In genomic region chr11:129814244-129814992, GRCh38 we compare ENCODE assay signal across 10 cellular contexts. TPM values are rescaled to one million over a fixed set of nuclear protein-coding genes. Genes with fewer than 3 reads are reported as not detected.
DNase-seq lines count a peak whose midpoint lies in the region; ATAC-seq and TF ChIP-seq lines count a peak whose summit lies in the region.
"Had no signal": no experiment of that assay in that cellular context is flagged by ENCODE, and none has a peak within 500 bp of the region (broad histone marks: within the 10 kb centered on the region; RNA-seq: fewer than 3 reads in every experiment).

No MANE protein-coding gene starts in this region.

- H3K9me3 ChIP-seq in A673 (ENCODE audit: low read depth, low read length, poor library complexity, severe bottlenecking) (no peaks in the 10 kb centered on the region), prostate gland (no peaks in the 10 kb centered on the region)

- WGBS in prostate gland, result 93% methylated on average over 24 of the region's 24 CpGs

- H3K27ac ChIP-seq in A673 (ENCODE audit: low read depth, low read length, poor library complexity, severe bottlenecking), result no peak overlapping the region
- H3K27ac ChIP-seq in prostate gland, result no peak overlapping the region

- CTCF ChIA-PET in A673 (lab: Charles Lee), result no interaction called here

- H3K27ac Mint-ChIP-seq in T-helper 2 cell treated with Interferon-gamma antibody and Interleukin-4, amounts not matched to agents 5 μg/mL and 100 μg/mL, for 36 hours, result peak overlapping the region; percentile 76
- H3K27ac Mint-ChIP-seq: B cell had no signal

- H3K4me1 ChIP-seq in A673 (ENCODE audit: insufficient read depth, low read length, poor library complexity, severe bottlenecking) (no peaks in the 10 kb centered on the region), prostate gland (replicated peaks) (no peaks in the 10 kb centered on the region)

- DNase-seq in A673 (ENCODE audit: low spot score) (peak; percentile 33), putamen (ENCODE audit: low spot score) (no peak), prostate gland (ENCODE audit: low spot score) (no peak)
- peak; percentile 48 for DNase-seq in T-helper 2 cell treated with Interferon-gamma antibody and Interleukin-4, amounts not matched to agents 5 μg/mL and 100 μg/mL, for 36 hours (ENCODE audit: low spot score)
- DNase-seq in activated T-helper 1 cell treated with anti-CD3 and anti-CD28 coated beads, Interleukin-2, amount 50 U/mL, for 16 hours (ENCODE audit: low read depth in 1 of 2, low spot score in 1 of 2), result peak; percentile 42 to 62
- DNase-seq in stimulated activated CD4-positive, alpha-beta T cell treated with anti-CD3 and anti-CD28 coated beads, Interleukin-15, amount 100 ng/mL, for 1 hour (ENCODE audit: low read depth in 1 of 2, low spot score in 1 of 2), result peak; percentile 58 to 64
- DNase-seq: H7 had no signal

- intact Hi-C loops in A673 (cut with micrococcal nuclease; ENCODE audit: unreplicated experiment) (no loop called here), prostate gland (cut with DNase I) (no loop called here)

- TF ChIP-seq CTCF in A673 (conservative IDR thresholded peaks at IDR 0.05; ENCODE audit: low read depth, low read length) (no peak), prostate gland (IDR thresholded peaks at IDR 0.05) (no peak)

- H3K36me3 ChIP-seq in A673 (ENCODE audit: insufficient read depth, low read length, poor library complexity, severe bottlenecking) (no peaks in the 10 kb centered on the region), prostate gland (no peaks in the 10 kb centered on the region)

- peaks cover 5% of the 10 kb centered on the region for H3K36me3 Mint-ChIP-seq in T-helper 2 cell treated with Interferon-gamma antibody and Interleukin-4, amounts not matched to agents 5 μg/mL and 100 μg/mL, for 36 hours (ENCODE audit: low read depth)

- H3K27me3 ChIP-seq in A673 (replicated peaks; ENCODE audit: insufficient read depth, low read depth, low read length, poor library complexity) (peaks cover 28% of the 10 kb centered on the region), prostate gland (replicated peaks; ENCODE audit: insufficient read depth) (no peaks in the 10 kb centered on the region)

- peaks cover 22% of the 10 kb centered on the region for H3K4me1 Mint-ChIP-seq in T-helper 2 cell treated with Interferon-gamma antibody and Interleukin-4, amounts not matched to agents 5 μg/mL and 100 μg/mL, for 36 hours (ENCODE audit: low read depth)

- H3K9me3 Mint-ChIP-seq in T-helper 2 cell treated with Interferon-gamma antibody and Interleukin-4, amounts not matched to agents 5 μg/mL and 100 μg/mL, for 36 hours, result peaks cover 3% of the 10 kb centered on the region

- ATAC-seq in GM21423 (IDR thresholded peaks at IDR 0.05; ENCODE audit: unreplicated experiment) (no peak), HG02759 (IDR thresholded peaks at IDR 0.05; ENCODE audit: unreplicated experiment) (no peak)

- peak overlapping the region; percentile 71 for H3K4me3 Mint-ChIP-seq in T-helper 2 cell treated with Interferon-gamma antibody and Interleukin-4, amounts not matched to agents 5 μg/mL and 100 μg/mL, for 36 hours
- H3K4me3 Mint-ChIP-seq: B cell had no signal

- H3K4me3 ChIP-seq in A673 (ENCODE audit: low read depth, low read length, poor library complexity, severe bottlenecking) (no peak overlapping the region), prostate gland (no peak overlapping the region)

- POLR2A ChIA-PET in A673 (lab: Charles Lee; ENCODE audit: low non-redundant PET), result no interaction called here

- H3K27me3 Mint-ChIP-seq in T-helper 2 cell treated with Interferon-gamma antibody and Interleukin-4, amounts not matched to agents 5 μg/mL and 100 μg/mL, for 36 hours (ENCODE audit: low read depth), result peaks cover 54% of the 10 kb centered on the region

- no peak for TF ChIP-seq POLR2A in prostate gland (IDR thresholded peaks at IDR 0.05)

- no TSS peak for BruUV-seq in A673 (replicated peaks; lab: Mats Ljungman, UMichigan)

RNA-seq across cellular contexts. Expression of gene TMEM45B, which starts 1.2 kb away (rescaled TPM):
- total RNA-seq in A673 (2021) (not detected in 2 replicates), prostate gland (10 to 100 TPM in 1 of 2 donors, 1 to 10 TPM in 1; 5.2 to 11.0 TPM)
- total RNA-seq: B cell had no signal

Comparison
In these comparisons a context has a peak if more than half of its experiments do, and no peak if none do; other contexts are left out.
1. DNase-seq: peak in A673 (single experiment), T-helper 2 cell treated with Interferon-gamma antibody and Interleukin-4, amounts not matched to agents 5 μg/mL and 100 μg/mL, for 36 hours (single experiment), activated T-helper 1 cell treated with anti-CD3 and anti-CD28 coated beads, Interleukin-2, amount 50 U/mL, for 16 hours (2 of 2) and stimulated activated CD4-positive, alpha-beta T cell treated with anti-CD3 and anti-CD28 coated beads, Interleukin-15, amount 100 ng/mL, for 1 hour (2 of 2); none in putamen (single experiment) and prostate gland (single experiment).